Comparison of ENCODE assay signal across 21 cellular contexts in genomic region chr18:10008006-10008647, GRCh38.
DNase-seq lines count a peak whose midpoint lies in the region; ATAC-seq, FAIRE-seq and TF ChIP-seq lines count a peak whose summit lies in the region.
"Had no signal": no experiment of that assay in that cellular context is flagged by ENCODE, and none has a peak within 500 bp of the region (broad histone marks: within the 10 kb centered on the region; RNA-seq: fewer than 3 reads in every experiment).

No MANE protein-coding gene starts in this region.

- H3K4me3 ChIP-seq in K562 (no peak overlapping the region), neuronal stem cell (ENCODE audit: low read length in 2 of 2) (no peak overlapping the region), smooth muscle cell (no peak overlapping the region)

- POLR2A ChIA-PET in K562 (lab: Yijun Ruan, JAX), result interaction anchor here (0.6 to 1.1 kb wide), 2 partner anchors 18 to 60 kb away, joined by 3 to 4 read pairs; no protein-coding TSS in a partner anchor
- POLR2A ChIA-PET in activated CD4-positive, alpha-beta T cell treated with anti-CD3 and anti-CD28 coated beads, Interleukin-2, amount 10 ng/mL, durations not matched to agents 7 days and 5 days (lab: Charles Lee), result no interaction called here

- DNase-seq in K562 (ENCODE audit: extremely low read depth in 1 of 4, low spot score in 3 of 4) (no peak), glutamatergic neuron (no peak), neuronal stem cell (ENCODE audit: low spot score) (no peak), urothelium cell line (ENCODE audit: low spot score) (no peak), smooth muscle cell (lab: John Stamatoyannopoulos, UW; ENCODE audit: unreplicated experiment) (no peak), erythroblast (lab: John Stamatoyannopoulos, UW) (no peak)
- DNase-seq in activated CD4-positive, alpha-beta T cell treated with anti-CD3 and anti-CD28 coated beads, Interleukin-2, amount 10 ng/mL, durations not matched to agents 7 days and 5 days, result no peak
- DNase-seq: ACHN; CD4-positive, alpha-beta T cell; GOT3; H9; KBM-7 had no signal

- H3K9me3 ChIP-seq in K562 (replicated peaks; ENCODE audit: control insufficient read depth, insufficient read depth, low read depth, low read length) (no peaks in the 10 kb centered on the region), neuronal stem cell (replicated peaks in 1 of 2; ENCODE audit: control insufficient read depth in 2 of 2, insufficient read depth in 1 of 2, low read depth in 1 of 2, low read length in 2 of 2) (no peaks in the 10 kb centered on the region), smooth muscle cell (replicated peaks; ENCODE audit: low read depth) (no peaks in the 10 kb centered on the region)
- H3K9me3 ChIP-seq: Caco-2 had no signal

- H3K36me3 ChIP-seq in K562 (ENCODE audit: control insufficient read depth, insufficient read depth, low read length), result no peaks in the 10 kb centered on the region
- H3K36me3 ChIP-seq in neuronal stem cell (replicated peaks in 1 of 2; ENCODE audit: control insufficient read depth in 2 of 2, insufficient read depth in 2 of 2, low read length in 2 of 2), result no peaks in the 10 kb centered on the region
- H3K36me3 ChIP-seq in smooth muscle cell (ENCODE audit: low read depth), result no peaks in the 10 kb centered on the region

- no peak overlapping the region for H3K23ac ChIP-seq in neuronal stem cell (ENCODE audit: low read depth, low read length, poor library complexity)

- H2AFZ ChIP-seq in K562 (ENCODE audit: low read depth, low read length), result no peak overlapping the region
- H2AFZ ChIP-seq in neuronal stem cell (ENCODE audit: low read length), result no peak overlapping the region
- no peak overlapping the region for H2AFZ ChIP-seq in smooth muscle cell (ENCODE audit: low read depth)

- H3K9me1 ChIP-seq in K562 (ENCODE audit: control insufficient read depth, insufficient read depth, low read length), result no peaks in the 10 kb centered on the region

- H3K27ac ChIP-seq in K562 (ENCODE audit: extremely low read depth, low read depth, low read length) (no peak overlapping the region), neuronal stem cell (replicated peaks; ENCODE audit: low read length) (no peak overlapping the region), smooth muscle cell (ENCODE audit: low read depth) (no peak overlapping the region)
- H3K27ac ChIP-seq: C4-2B, HL-60 had no signal

- no peak for FAIRE-seq in K562 (lab: Jason Lieb, UNC)
- peak; percentile 99 for FAIRE-seq in urothelium cell line (lab: Jason Lieb, UNC)
- FAIRE-seq: A204.1, D721Med, G401.6, GM12892, GM18507 had no signal

- no peak for TF ChIP-seq CTCF in K562 (IDR thresholded peaks at IDR 0.05 in 2 of 3, conservative IDR thresholded peaks at IDR 0.05 in 1 of 3; ENCODE audit: insufficient read depth in 2 of 3, low read depth in 1 of 3, low read length in 3 of 3)
- TF ChIP-seq CTCF in glutamatergic neuron (IDR thresholded peaks at IDR 0.05; ENCODE audit: partially characterized antibody, unreplicated experiment), result no peak
- TF ChIP-seq CTCF in smooth muscle cell (IDR thresholded peaks at IDR 0.05; ENCODE audit: borderline replicate concordance, insufficient read depth, poor library complexity, severe bottlenecking), result no peak

- H3F3A ChIP-seq in smooth muscle cell (ENCODE audit: low read depth), result no peaks in the 10 kb centered on the region

- H3K9ac ChIP-seq in K562 (ENCODE audit: insufficient read depth in 1 of 2, low read depth in 2 of 2, low read length in 2 of 2) (no peak overlapping the region), neuronal stem cell (ENCODE audit: low read depth, low read length, poor library complexity) (no peak overlapping the region), smooth muscle cell (ENCODE audit: low read depth) (no peak overlapping the region)

- H3K4me2 ChIP-seq in K562 (ENCODE audit: insufficient read depth, low read length), result no peak overlapping the region
- no peak overlapping the region for H3K4me2 ChIP-seq in neuronal stem cell (ENCODE audit: insufficient read depth, low read length, poor library complexity, severe bottlenecking)
- H3K4me2 ChIP-seq in smooth muscle cell, result no peak overlapping the region

- H4K20me1 ChIP-seq in K562 (replicated peaks; ENCODE audit: control insufficient read depth, insufficient read depth, low read length) (no peaks in the 10 kb centered on the region; the same call in 1 of the 2 replicates), smooth muscle cell (ENCODE audit: low read depth) (no peaks in the 10 kb centered on the region)

- no peak overlapping the region for H2BK15ac ChIP-seq in neuronal stem cell (ENCODE audit: low read length)

- H2BK12ac ChIP-seq in neuronal stem cell (ENCODE audit: low read length), result no peak overlapping the region

- H3K79me2 ChIP-seq in K562 (ENCODE audit: control insufficient read depth, insufficient read depth, low read length) (no peaks in the 10 kb centered on the region), smooth muscle cell (ENCODE audit: low read depth) (no peaks in the 10 kb centered on the region)

- H3K9me3 Mint-ChIP-seq in glutamatergic neuron (ENCODE audit: unreplicated experiment), result peaks cover 11% of the 10 kb centered on the region
- no peaks in the 10 kb centered on the region for H3K9me3 Mint-ChIP-seq in activated CD4-positive, alpha-beta T cell treated with anti-CD3 and anti-CD28 coated beads, Interleukin-2, amount 10 ng/mL, durations not matched to agents 7 days and 5 days
- H3K9me3 Mint-ChIP-seq: CD4-positive, alpha-beta T cell; H9 had no signal

- BruUV-seq in K562 (replicated peaks; lab: Mats Ljungman, UMichigan), result no TSS peak

- H3K27me3 ChIP-seq in K562 (ENCODE audit: control insufficient read depth in 2 of 2, insufficient read depth in 2 of 2, low read length in 2 of 2), result peaks cover 18 to 42% of the 10 kb centered on the region in 2 experiments; a peak in 4 of 5 replicates
- H3K27me3 ChIP-seq in neuronal stem cell (ENCODE audit: control insufficient read depth in 3 of 3, insufficient read depth in 3 of 3, low read depth in 1 of 3, low read length in 3 of 3), result no peaks in the 10 kb centered on the region
- no peaks in the 10 kb centered on the region for H3K27me3 ChIP-seq in smooth muscle cell (ENCODE audit: low read depth)

- intact Hi-C loops in K562 (cut with micrococcal nuclease), result no loop called here

- no peak overlapping the region for H2BK5ac ChIP-seq in neuronal stem cell (ENCODE audit: low read length)

- H3K4me3 Mint-ChIP-seq in glutamatergic neuron (ENCODE audit: unreplicated experiment), result peak overlapping the region; percentile 13
- H3K4me3 Mint-ChIP-seq in activated CD4-positive, alpha-beta T cell treated with anti-CD3 and anti-CD28 coated beads, Interleukin-2, amount 10 ng/mL, durations not matched to agents 7 days and 5 days, result no peak overlapping the region
- H3K4me3 Mint-ChIP-seq: CD4-positive, alpha-beta T cell; H9 had no signal

- H3K4me1 Mint-ChIP-seq in glutamatergic neuron (ENCODE audit: low read depth, unreplicated experiment), result peaks cover 19% of the 10 kb centered on the region
- H3K4me1 Mint-ChIP-seq in activated CD4-positive, alpha-beta T cell treated with anti-CD3 and anti-CD28 coated beads, Interleukin-2, amount 10 ng/mL, durations not matched to agents 7 days and 5 days, result no peaks in the 10 kb centered on the region
- H3K4me1 Mint-ChIP-seq: H9 had no signal

- no peak for TF ChIP-seq RAD21 in K562 (CRISPR knock-in tag; conservative IDR thresholded peaks at IDR 0.05 in 1 of 2, IDR thresholded peaks at IDR 0.05 in 1 of 2)

- H3K79me1 ChIP-seq in neuronal stem cell (ENCODE audit: low read depth, low read length), result peaks cover 2% of the 10 kb centered on the region

- H4K8ac ChIP-seq in neuronal stem cell (ENCODE audit: low read depth, low read length), result peak overlapping the region; percentile 27

- H2BK120ac ChIP-seq in neuronal stem cell (ENCODE audit: low read depth, low read length), result no peak overlapping the region

- peak overlapping the region; percentile 40 for H3K27ac Mint-ChIP-seq in glutamatergic neuron (ENCODE audit: unreplicated experiment)
- H3K27ac Mint-ChIP-seq in activated CD4-positive, alpha-beta T cell treated with anti-CD3 and anti-CD28 coated beads, Interleukin-2, amount 10 ng/mL, durations not matched to agents 7 days and 5 days, result no peak overlapping the region
- H3K27ac Mint-ChIP-seq: CD4-positive, alpha-beta T cell; H9 had no signal

- CTCF ChIA-PET in K562 (lab: Yijun Ruan, JAX; ENCODE audit: low intra/inter-chr PET ratio), result no interaction called here
- CTCF ChIA-PET in activated CD4-positive, alpha-beta T cell treated with anti-CD3 and anti-CD28 coated beads, Interleukin-2, amount 10 ng/mL, durations not matched to agents 7 days and 5 days (lab: Charles Lee), result no interaction called here

- no peak for TF ChIP-seq POLR2A in K562 (conservative IDR thresholded peaks at IDR 0.05)
- TF ChIP-seq POLR2A in erythroblast (IDR thresholded peaks at IDR 0.05; ENCODE audit: low read length), result no peak

- peaks cover 4% of the 10 kb centered on the region for H3K27me3 Mint-ChIP-seq in glutamatergic neuron (ENCODE audit: unreplicated experiment)
- H3K27me3 Mint-ChIP-seq in activated CD4-positive, alpha-beta T cell treated with anti-CD3 and anti-CD28 coated beads, Interleukin-2, amount 10 ng/mL, durations not matched to agents 7 days and 5 days, result peaks cover 2% of the 10 kb centered on the region
- H3K27me3 Mint-ChIP-seq: CD4-positive, alpha-beta T cell had no signal

- no peak overlapping the region for H3K14ac ChIP-seq in neuronal stem cell (ENCODE audit: low read length)

- no peak overlapping the region for H2AK5ac ChIP-seq in neuronal stem cell (ENCODE audit: low read depth, low read length)

- in situ Hi-C loops in K562 (cut with MboI), result no loop called here

- WGBS in K562 (ENCODE audit: insufficient coverage, low coverage, missing lambda C conversion rate), result 0% methylated on average over 3 of the region's 3 CpGs
- WGBS in neuronal stem cell (ENCODE audit: extremely low coverage in 2 of 2, insufficient read length in 2 of 2, insufficient replicate concordance in 1 of 2), 2 donors, result 100% methylated on average over 1 to 2 of the region's 3 CpGs
- 100% methylated on average over 2 of the region's 3 CpGs for WGBS in smooth muscle cell (ENCODE audit: low lambda C conversion rate)

- no peak overlapping the region for H3K4ac ChIP-seq in neuronal stem cell (ENCODE audit: low read length)

- no peak for TF ChIP-seq EP300 in K562 (IDR thresholded peaks at IDR 0.05; ENCODE audit: low read length)

- H3K4me1 ChIP-seq in K562 (replicated peaks in 1 of 2; ENCODE audit: control insufficient read depth in 2 of 2, insufficient read depth in 2 of 2, low read length in 2 of 2) (peaks cover 0 to 3% of the 10 kb centered on the region in 2 experiments; a peak in 1 of 5 replicates), neuronal stem cell (ENCODE audit: control insufficient read depth in 2 of 2, insufficient read depth in 1 of 2, low read depth in 1 of 2, low read length in 2 of 2) (no peaks in the 10 kb centered on the region), smooth muscle cell (ENCODE audit: low read depth) (no peaks in the 10 kb centered on the region)
- H3K4me1 ChIP-seq: Caco-2 had no signal

- no peak overlapping the region for H3K18ac ChIP-seq in neuronal stem cell (ENCODE audit: low read length)

- peaks cover 6% of the 10 kb centered on the region for H3K36me3 Mint-ChIP-seq in glutamatergic neuron (ENCODE audit: unreplicated experiment)
- no peaks in the 10 kb centered on the region for H3K36me3 Mint-ChIP-seq in activated CD4-positive, alpha-beta T cell treated with anti-CD3 and anti-CD28 coated beads, Interleukin-2, amount 10 ng/mL, durations not matched to agents 7 days and 5 days (ENCODE audit: low read depth)

- H4K91ac ChIP-seq in neuronal stem cell (ENCODE audit: low read depth, low read length, poor library complexity), result no peak overlapping the region

- no peak for ATAC-seq in K562
- no peak for ATAC-seq in HG03095 (IDR thresholded peaks at IDR 0.05; ENCODE audit: unreplicated experiment)
